ENCODE assay signal across 17 cellular contexts in genomic region chr6:86502522-86502921, GRCh38.
DNase-seq lines count a peak whose midpoint lies in the region; ATAC-seq and TF ChIP-seq lines count a peak whose summit lies in the region.
"Had no signal": no experiment of that assay in that cellular context is flagged by ENCODE, and none has a peak within 500 bp of the region (broad histone marks: within the 10 kb centered on the region; RNA-seq: fewer than 3 reads in every experiment).

No MANE protein-coding gene starts in this region.

- H3K9me3 ChIP-seq in endodermal cell (ENCODE audit: control insufficient read depth, low read length) (peaks cover 62% of the 10 kb centered on the region), lower lobe of right lung (peaks cover 2% of the 10 kb centered on the region), aorta (ENCODE audit: control insufficient read depth, low read length) (peaks cover 3% of the 10 kb centered on the region)
- H3K9me3 ChIP-seq: BLaER1 treated with 17β-estradiol and CSF1 and Interleukin-3, amounts not matched to agents 10 nM and 100 nM; HAP-1 had no signal

- no peak for DNase-seq in endodermal cell
- DNase-seq in lower lobe of right lung = no peak
- DNase-seq in activated naive CD8-positive, alpha-beta T cell treated with anti-CD3 and anti-CD28 coated beads, Interleukin-2, amount 50 U/mL, for 24 hours = no peak
- no peak for DNase-seq in aorta
- DNase-seq: CD8-positive, alpha-beta T cell; DMS 273 treated with DMSO at 0.1 percent for 48 hours; DMS53; DND-41; EL; GM23248 had no signal

- H3K4me3 ChIP-seq in endodermal cell (ENCODE audit: low read length) (no peak overlapping the region), lower lobe of right lung (no peak overlapping the region), aorta (ENCODE audit: low read length in 2 of 2) (no peak overlapping the region)
- H3K4me3 ChIP-seq: BLaER1 treated with 17β-estradiol and CSF1 and Interleukin-3, amounts not matched to agents 10 nM and 100 nM; GM12878; GM23248; HAP-1 had no signal

- H3K4me1 ChIP-seq in endodermal cell (ENCODE audit: control insufficient read depth, insufficient read depth, low read length) (peaks cover 8% of the 10 kb centered on the region), lower lobe of right lung (no peaks in the 10 kb centered on the region), aorta (ENCODE audit: control insufficient read depth in 1 of 2, insufficient read depth in 2 of 2, low read length in 2 of 2) (no peaks in the 10 kb centered on the region)
- H3K4me1 ChIP-seq: BLaER1 treated with 17β-estradiol and CSF1 and Interleukin-3, amounts not matched to agents 10 nM and 100 nM; HAP-1 had no signal

- H3K9me3 Mint-ChIP-seq in endodermal cell = peaks cover 45% of the 10 kb centered on the region
- peaks cover 15% of the 10 kb centered on the region for H3K9me3 Mint-ChIP-seq in stimulated activated memory B cell treated with anti-CD40 and anti-IgM and Interleukin-4, amounts not matched to agents 10 μg/mL and 1 μg/mL and 100 μg/mL, for 72 hours
- H3K9me3 Mint-ChIP-seq in activated naive CD8-positive, alpha-beta T cell treated with anti-CD3 and anti-CD28 coated beads, Interleukin-2, amount 50 U/mL, for 24 hours = peaks cover 11% of the 10 kb centered on the region

- H3K9ac ChIP-seq in endodermal cell (ENCODE audit: extremely low read depth, low read length, poor library complexity, severe bottlenecking) = no peak overlapping the region
- H3K9ac ChIP-seq: BLaER1 treated with 17β-estradiol and CSF1 and Interleukin-3, amounts not matched to agents 10 nM and 100 nM; GM23248 had no signal

- intact Hi-C loops in lower lobe of right lung (cut with DNase I) = no loop called here
- intact Hi-C loops in aorta (cut with DNase I) = no loop called here

- H3K36me3 Mint-ChIP-seq in endodermal cell (ENCODE audit: low read depth) = peaks cover 30% of the 10 kb centered on the region
- H3K36me3 Mint-ChIP-seq in stimulated activated memory B cell treated with anti-CD40 and anti-IgM and Interleukin-4, amounts not matched to agents 10 μg/mL and 1 μg/mL and 100 μg/mL, for 72 hours = no peaks in the 10 kb centered on the region
- no peaks in the 10 kb centered on the region for H3K36me3 Mint-ChIP-seq in activated naive CD8-positive, alpha-beta T cell treated with anti-CD3 and anti-CD28 coated beads, Interleukin-2, amount 50 U/mL, for 24 hours (ENCODE audit: low read depth)
- H3K36me3 Mint-ChIP-seq: CD8-positive, alpha-beta T cell had no signal

- 39 to 55% methylated on average over 3 of the region's 3 CpGs for WGBS in endodermal cell (ENCODE audit: insufficient coverage in 1 of 2, insufficient read length in 1 of 2), 2 experiments
- 25% methylated on average over 3 of the region's 3 CpGs for WGBS in aorta, 2 donors

- TF ChIP-seq CTCF in endodermal cell (conservative IDR thresholded peaks at IDR 0.05) (no peak), lower lobe of right lung (IDR thresholded peaks at IDR 0.05) (no peak)

- no peaks in the 10 kb centered on the region for H3K27me3 ChIP-seq in endodermal cell (ENCODE audit: control insufficient read depth, insufficient read depth, low read length, poor library complexity, severe bottlenecking)
- no peaks in the 10 kb centered on the region for H3K27me3 ChIP-seq in lower lobe of right lung (ENCODE audit: low read depth)
- no peaks in the 10 kb centered on the region for H3K27me3 ChIP-seq in aorta (ENCODE audit: control insufficient read depth in 1 of 2, insufficient read depth in 2 of 2, low read length in 1 of 2)
- H3K27me3 ChIP-seq: BLaER1 treated with 17β-estradiol and CSF1 and Interleukin-3, amounts not matched to agents 10 nM and 100 nM had no signal

- H3K4me1 Mint-ChIP-seq in endodermal cell = peaks cover 16% of the 10 kb centered on the region
- no peaks in the 10 kb centered on the region for H3K4me1 Mint-ChIP-seq in stimulated activated memory B cell treated with anti-CD40 and anti-IgM and Interleukin-4, amounts not matched to agents 10 μg/mL and 1 μg/mL and 100 μg/mL, for 72 hours
- no peaks in the 10 kb centered on the region for H3K4me1 Mint-ChIP-seq in activated naive CD8-positive, alpha-beta T cell treated with anti-CD3 and anti-CD28 coated beads, Interleukin-2, amount 50 U/mL, for 24 hours
- H3K4me1 Mint-ChIP-seq: B cell had no signal

- peaks cover 3% of the 10 kb centered on the region for H3K27me3 Mint-ChIP-seq in endodermal cell (ENCODE audit: insufficient read depth)
- H3K27me3 Mint-ChIP-seq in stimulated activated memory B cell treated with anti-CD40 and anti-IgM and Interleukin-4, amounts not matched to agents 10 μg/mL and 1 μg/mL and 100 μg/mL, for 72 hours = no peaks in the 10 kb centered on the region
- no peaks in the 10 kb centered on the region for H3K27me3 Mint-ChIP-seq in activated naive CD8-positive, alpha-beta T cell treated with anti-CD3 and anti-CD28 coated beads, Interleukin-2, amount 50 U/mL, for 24 hours
- H3K27me3 Mint-ChIP-seq: B cell had no signal

- H3K27ac Mint-ChIP-seq in endodermal cell = peak overlapping the region; percentile 74
- H3K27ac Mint-ChIP-seq in stimulated activated memory B cell treated with anti-CD40 and anti-IgM and Interleukin-4, amounts not matched to agents 10 μg/mL and 1 μg/mL and 100 μg/mL, for 72 hours = no peak overlapping the region
- H3K27ac Mint-ChIP-seq in activated naive CD8-positive, alpha-beta T cell treated with anti-CD3 and anti-CD28 coated beads, Interleukin-2, amount 50 U/mL, for 24 hours = no peak overlapping the region
- H3K27ac Mint-ChIP-seq: B cell; CD8-positive, alpha-beta T cell had no signal

- H3K27ac ChIP-seq in endodermal cell (ENCODE audit: low read depth, low read length) (no peak overlapping the region), lower lobe of right lung (no peak overlapping the region), aorta (ENCODE audit: low read depth in 1 of 2, low read length in 2 of 2) (no peak overlapping the region)
- H3K27ac ChIP-seq: BLaER1 treated with 17β-estradiol and CSF1 and Interleukin-3, amounts not matched to agents 10 nM and 100 nM; GM23248 had no signal

- H3K36me3 ChIP-seq in endodermal cell (ENCODE audit: control insufficient read depth, insufficient read depth, low read length) (peaks cover 20% of the 10 kb centered on the region), lower lobe of right lung (no peaks in the 10 kb centered on the region), aorta (ENCODE audit: control insufficient read depth in 1 of 2, insufficient read depth in 2 of 2, low read length in 1 of 2) (no peaks in the 10 kb centered on the region)
- H3K36me3 ChIP-seq: BLaER1 treated with 17β-estradiol and CSF1 and Interleukin-3, amounts not matched to agents 10 nM and 100 nM; HAP-1 had no signal

- ATAC-seq in lower lobe of right lung (peak; percentile 62 to 92), aorta (ENCODE audit: low FRiP score) (no peak), HG02588 (IDR thresholded peaks at IDR 0.05; ENCODE audit: unreplicated experiment) (no peak)
- peak; percentile 39 for ATAC-seq in stimulated activated memory B cell treated with anti-CD40 and anti-IgM and Interleukin-4, amounts not matched to agents 10 μg/mL and 1 μg/mL and 100 μg/mL, for 72 hours
- ATAC-seq in activated naive CD8-positive, alpha-beta T cell treated with anti-CD3 and anti-CD28 coated beads, Interleukin-2, amount 50 U/mL, for 24 hours = no peak
- ATAC-seq: CD8-positive, alpha-beta T cell; GM12878; HepG2 had no signal

- H3K4me3 Mint-ChIP-seq in endodermal cell = no peak overlapping the region
- H3K4me3 Mint-ChIP-seq in stimulated activated memory B cell treated with anti-CD40 and anti-IgM and Interleukin-4, amounts not matched to agents 10 μg/mL and 1 μg/mL and 100 μg/mL, for 72 hours = no peak overlapping the region
- H3K4me3 Mint-ChIP-seq in activated naive CD8-positive, alpha-beta T cell treated with anti-CD3 and anti-CD28 coated beads, Interleukin-2, amount 50 U/mL, for 24 hours = no peak overlapping the region
- H3K4me3 Mint-ChIP-seq: B cell; CD8-positive, alpha-beta T cell had no signal

Comparison
In these comparisons a context has a peak if more than half of its experiments do, and no peak if none do; other contexts are left out.
1. ATAC-seq: peak in lower lobe of right lung (2 of 2) and stimulated activated memory B cell treated with anti-CD40 and anti-IgM and Interleukin-4, amounts not matched to agents 10 μg/mL and 1 μg/mL and 100 μg/mL, for 72 hours (single experiment); none in activated naive CD8-positive, alpha-beta T cell treated with anti-CD3 and anti-CD28 coated beads, Interleukin-2, amount 50 U/mL, for 24 hours (single experiment), aorta (single experiment) and HG02588 (single experiment).